Comparison of ENCODE assay signal across 13 cellular contexts in genomic region chr17:76193616-76194015, GRCh38. TPM values are rescaled to one million over a fixed set of nuclear protein-coding genes. Genes with fewer than 3 reads are reported as not detected.
DNase-seq lines count a peak whose midpoint lies in the region; ATAC-seq lines count a peak whose summit lies in the region.
"Had no signal": no experiment of that assay in that cellular context is flagged by ENCODE, and none has a peak within 500 bp of the region (broad histone marks: within the 10 kb centered on the region; RNA-seq: fewer than 3 reads in every experiment).

No MANE protein-coding gene starts in this region.

- peak; percentile 18 for DNase-seq in ELF-1 (ENCODE audit: low read depth, low spot score)
- DNase-seq in NCI-H774 (lab: John Stamatoyannopoulos, UW): peak; percentile 36
- peak; percentile 69 for DNase-seq in activated effector memory CD4-positive, alpha-beta T cell treated with anti-CD3 and anti-CD28 coated beads, Interleukin-2, amount 50 U/mL, for 16 hours
- DNase-seq in natural killer cell treated with Interleukin-12 subunit alpha and Interleukin-12 subunit beta and Interleukin-15 and Interleukin-18, amount 100 ng/mL, for 72 hours (ENCODE audit: low spot score): no peak
- no peak for DNase-seq in superior temporal gyrus (ENCODE audit: extremely low spot score)
- DNase-seq: activated CD8-positive, alpha-beta memory T cell treated with anti-CD3 and anti-CD28 coated beads, Interleukin-2, amount 50 U/mL, for 4 hours; C1 segment of cervical spinal cord; left ventricle myocardium inferior; SHP77 treated with DMSO at 0.1 percent for 48 hours had no signal

- peak overlapping the region; percentile 93 to 99 for H3K27ac Mint-ChIP-seq in natural killer cell treated with Interleukin-12 subunit alpha and Interleukin-12 subunit beta and Interleukin-15 and Interleukin-18, amount 100 ng/mL, for 72 hours

- peak overlapping the region; percentile 84 for H3K4me3 Mint-ChIP-seq in natural killer cell treated with Interleukin-12 subunit alpha and Interleukin-12 subunit beta and Interleukin-15 and Interleukin-18, amount 100 ng/mL, for 72 hours

- peaks cover 28% of the 10 kb centered on the region for H3K36me3 Mint-ChIP-seq in natural killer cell treated with Interleukin-12 subunit alpha and Interleukin-12 subunit beta and Interleukin-15 and Interleukin-18, amount 100 ng/mL, for 72 hours

- H3K4me1 Mint-ChIP-seq in natural killer cell treated with Interleukin-12 subunit alpha and Interleukin-12 subunit beta and Interleukin-15 and Interleukin-18, amount 100 ng/mL, for 72 hours (ENCODE audit: low read depth in 2 of 2): peaks cover 44 to 58% of the 10 kb centered on the region in 2 donors

- ATAC-seq in natural killer cell treated with Interleukin-12 subunit alpha and Interleukin-12 subunit beta and Interleukin-15 and Interleukin-18, amount 100 ng/mL, for 72 hours: no peak
- no peak for ATAC-seq in GM18520 (IDR thresholded peaks at IDR 0.05; ENCODE audit: unreplicated experiment)
- no peak for ATAC-seq in HG03457 (IDR thresholded peaks at IDR 0.05; ENCODE audit: unreplicated experiment)

- H3K27me3 Mint-ChIP-seq in natural killer cell treated with Interleukin-12 subunit alpha and Interleukin-12 subunit beta and Interleukin-15 and Interleukin-18, amount 100 ng/mL, for 72 hours: no peaks in the 10 kb centered on the region

- peaks cover 3% of the 10 kb centered on the region for H3K9me3 Mint-ChIP-seq in natural killer cell treated with Interleukin-12 subunit alpha and Interleukin-12 subunit beta and Interleukin-15 and Interleukin-18, amount 100 ng/mL, for 72 hours

RNA-seq across cellular contexts. Expression of gene RNF157, which starts 46.7 kb away (rescaled TPM):
- 100 to 1,000 TPM in 1 of 2 donors, 10 to 100 TPM in 1; 46.6 to 124 TPM for total RNA-seq in natural killer cell treated with Interleukin-12 subunit alpha and Interleukin-12 subunit beta and Interleukin-15 and Interleukin-18, amount 100 ng/mL, for 72 hours

RNA-seq across cellular contexts. Expression of gene FOXJ1, which starts 52.6 kb away (rescaled TPM):
- under 1 TPM; 0.48 to 0.95 TPM for total RNA-seq in natural killer cell treated with Interleukin-12 subunit alpha and Interleukin-12 subunit beta and Interleukin-15 and Interleukin-18, amount 100 ng/mL, for 72 hours
- total RNA-seq: dermis microvascular lymphatic vessel endothelial cell, HT1080, left ventricle myocardium inferior had no signal

Comparison
In these comparisons a context has a peak if more than half of its experiments do, and no peak if none do; other contexts are left out.
1. DNase-seq: peak in ELF-1 (single experiment), NCI-H774 (single experiment) and activated effector memory CD4-positive, alpha-beta T cell treated with anti-CD3 and anti-CD28 coated beads, Interleukin-2, amount 50 U/mL, for 16 hours (single experiment); none in natural killer cell treated with Interleukin-12 subunit alpha and Interleukin-12 subunit beta and Interleukin-15 and Interleukin-18, amount 100 ng/mL, for 72 hours (single experiment) and superior temporal gyrus (single experiment).